In the genomic region with DNA sequence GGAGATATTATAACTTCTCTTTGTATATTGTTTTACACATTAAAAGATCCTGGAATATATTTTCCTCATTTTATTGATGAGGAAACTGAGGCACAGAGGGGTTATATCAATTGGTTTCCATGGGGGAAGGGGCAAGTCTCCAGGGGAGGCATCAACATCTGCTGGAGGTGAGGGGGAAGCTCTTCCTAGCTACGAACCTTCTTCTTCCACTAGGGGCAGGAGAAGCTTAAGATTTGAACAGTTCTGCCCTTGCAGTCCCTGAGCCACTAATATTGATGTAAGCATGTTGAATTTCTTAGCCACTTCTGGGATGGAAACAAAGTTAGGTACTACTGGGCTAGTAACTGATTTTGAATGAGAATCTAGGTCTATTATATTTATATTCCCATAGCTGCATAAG, we compare ENCODE assay signal across 9 cellular contexts.
DNase-seq lines count a peak whose midpoint lies in the region; ATAC-seq lines count a peak whose summit lies in the region.
"Had no signal": no experiment of that assay in that cellular context is flagged by ENCODE, and none has a peak within 500 bp of the region (broad histone marks: within the 10 kb centered on the region; RNA-seq: fewer than 3 reads in every experiment).

No MANE protein-coding gene starts in this region.

- no peak overlapping the region for H3K4me3 Mint-ChIP-seq in T-cell
- H3K4me3 Mint-ChIP-seq: activated CD4-positive, alpha-beta T cell treated with anti-CD3 and anti-CD28 coated beads, Interleukin-2, amount 10 ng/mL, durations not matched to agents 24 days and 14 days had no signal

- H3K27me3 Mint-ChIP-seq in T-cell, result no peaks in the 10 kb centered on the region
- H3K27me3 Mint-ChIP-seq: activated CD4-positive, alpha-beta T cell treated with anti-CD3 and anti-CD28 coated beads, Interleukin-2, amount 10 ng/mL, durations not matched to agents 24 days and 14 days had no signal

- no peaks in the 10 kb centered on the region for H3K4me1 Mint-ChIP-seq in T-cell
- H3K4me1 Mint-ChIP-seq: activated CD4-positive, alpha-beta T cell treated with anti-CD3 and anti-CD28 coated beads, Interleukin-2, amount 10 ng/mL, durations not matched to agents 24 days and 14 days had no signal

- H3K36me3 Mint-ChIP-seq in T-cell, result no peaks in the 10 kb centered on the region

- CTCF ChIA-PET in T-cell (lab: Charles Lee), result interaction anchor here in 1 of 2 donors (0.5 kb wide), 1 partner anchor 263 kb away, joined by 3 read pairs; no protein-coding TSS in a partner anchor

- H3K27ac Mint-ChIP-seq in T-cell, result no peak overlapping the region
- H3K27ac Mint-ChIP-seq: activated CD4-positive, alpha-beta T cell treated with anti-CD3 and anti-CD28 coated beads, Interleukin-2, amount 10 ng/mL, durations not matched to agents 24 days and 14 days had no signal

- POLR2A ChIA-PET in T-cell (lab: Charles Lee), result no interaction called here

- ATAC-seq in T-cell (replicated peaks in 1 of 4), result no peak

- DNase-seq in ELR (ENCODE audit: low read depth) (peak; percentile 10), H4 (ENCODE audit: low spot score) (peak; percentile 40), OCI-M1 (lab: John Stamatoyannopoulos, UW) (peak; percentile 52), iPS-NIHi11 (ENCODE audit: low spot score) (peak; percentile 52), NCI-H1694 treated with DMSO at 0.1 percent for 48 hours (lab: John Stamatoyannopoulos, UW) (no peak), activated T-cell treated with anti-CD3 and anti-CD28 coated beads for 4 hours (no peak), T-cell (no peak)
- DNase-seq in stimulated activated naive CD4-positive, alpha-beta T cell (lab: John Stamatoyannopoulos, UW), result no peak
- DNase-seq: activated CD4-positive, alpha-beta T cell treated with anti-CD3 and anti-CD28 coated beads, Interleukin-2, amount 10 ng/mL, durations not matched to agents 24 days and 14 days had no signal

- H3K9me3 Mint-ChIP-seq in T-cell, result peaks cover 0 to 12% (median 5%) of the 10 kb centered on the region in 3 donors
- H3K9me3 Mint-ChIP-seq: activated CD4-positive, alpha-beta T cell treated with anti-CD3 and anti-CD28 coated beads, Interleukin-2, amount 10 ng/mL, durations not matched to agents 24 days and 14 days had no signal

Comparison
In these comparisons a context has a peak if more than half of its experiments do, and no peak if none do; other contexts are left out.
1. DNase-seq: peak in ELR (single experiment), H4 (single experiment), OCI-M1 (single experiment) and iPS-NIHi11 (single experiment); none in NCI-H1694 treated with DMSO at 0.1 percent for 48 hours (single experiment), stimulated activated naive CD4-positive, alpha-beta T cell (0 of 6), activated T-cell treated with anti-CD3 and anti-CD28 coated beads for 4 hours (single experiment) and T-cell (0 of 34).